ENCODE assay signal across 1 cellular context in the genomic region with DNA sequence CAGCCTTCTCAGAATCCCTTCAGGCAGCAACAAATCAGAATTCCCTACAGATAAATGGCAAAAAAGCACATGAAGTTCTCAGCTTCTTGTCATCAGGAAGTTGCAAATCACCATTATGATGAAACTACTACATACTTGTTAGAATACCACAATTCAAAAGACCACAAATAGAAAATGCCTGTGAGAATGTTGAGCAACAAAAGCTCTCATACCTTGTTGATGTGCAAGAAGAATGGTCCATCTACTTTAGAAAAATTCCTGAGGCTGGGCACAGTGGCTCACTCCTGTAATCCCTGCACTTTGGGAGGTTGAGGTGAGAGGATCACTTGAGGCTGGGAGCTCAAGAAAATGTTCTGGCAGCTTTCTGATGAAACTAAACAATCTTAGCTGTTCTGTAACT.
TF ChIP-seq lines count a peak whose summit lies in the region.

No MANE protein-coding gene starts in this region.

TF ChIP-seq in GM23338, 12 proteins besides CTCF, POLR2A, EP300 and RAD21 (continued from another document):
- TF ChIP-seq, protein P1, sequence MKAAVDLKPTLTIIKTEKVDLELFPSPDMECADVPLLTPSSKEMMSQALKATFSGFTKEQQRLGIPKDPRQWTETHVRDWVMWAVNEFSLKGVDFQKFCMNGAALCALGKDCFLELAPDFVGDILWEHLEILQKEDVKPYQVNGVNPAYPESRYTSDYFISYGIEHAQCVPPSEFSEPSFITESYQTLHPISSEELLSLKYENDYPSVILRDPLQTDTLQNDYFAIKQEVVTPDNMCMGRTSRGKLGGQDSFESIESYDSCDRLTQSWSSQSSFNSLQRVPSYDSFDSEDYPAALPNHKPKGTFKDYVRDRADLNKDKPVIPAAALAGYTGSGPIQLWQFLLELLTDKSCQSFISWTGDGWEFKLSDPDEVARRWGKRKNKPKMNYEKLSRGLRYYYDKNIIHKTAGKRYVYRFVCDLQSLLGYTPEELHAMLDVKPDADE (IDR thresholded peaks at IDR 0.05), result no peak
- TF ChIP-seq JUNB (IDR thresholded peaks at IDR 0.05; ENCODE audit: unreplicated experiment), result no peak
- no peak for TF ChIP-seq ZNF331 (CRISPR knock-in tag; IDR thresholded peaks at IDR 0.05; ENCODE audit: low read depth)
